In the genomic region with DNA sequence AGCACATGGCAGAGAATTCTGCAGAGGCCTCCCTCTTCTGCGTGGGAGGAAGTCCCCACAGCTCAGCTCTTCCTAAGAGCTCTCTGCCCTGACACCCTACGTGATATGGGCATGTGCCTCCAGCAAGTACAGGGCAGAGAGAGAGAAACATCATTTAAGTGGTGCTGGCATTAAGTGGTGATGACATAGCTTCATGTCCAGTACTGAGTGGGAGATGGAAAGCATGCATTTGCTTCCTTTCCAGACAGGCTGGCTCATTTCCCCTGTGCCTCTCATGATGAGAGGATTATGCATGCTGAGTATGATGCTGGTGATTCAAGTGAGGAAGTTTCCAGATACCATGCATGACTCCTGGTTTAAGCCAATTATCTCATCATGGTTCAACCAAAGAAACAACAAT, we compare ENCODE assay signal across 19 cellular contexts. TPM values are rescaled to one million over a fixed set of nuclear protein-coding genes. Genes with fewer than 3 reads are reported as not detected.
DNase-seq lines count a peak whose midpoint lies in the region; ATAC-seq and TF ChIP-seq lines count a peak whose summit lies in the region.
"Had no signal": no experiment of that assay in that cellular context is flagged by ENCODE, and none has a peak within 500 bp of the region (broad histone marks: within the 10 kb centered on the region; RNA-seq: fewer than 3 reads in every experiment).

No MANE protein-coding gene starts in this region.

- BruUV-seq in mammary epithelial cell (replicated peaks; lab: Mats Ljungman, UMichigan) (no TSS peak), MCF 10A (replicated peaks; lab: Mats Ljungman, UMichigan) (no TSS peak), Panc1 (replicated peaks; lab: Mats Ljungman, UMichigan) (no TSS peak)

- H4K20me1 ChIP-seq in mammary epithelial cell (ENCODE audit: insufficient read depth, low read length), result no peaks in the 10 kb centered on the region
- no peaks in the 10 kb centered on the region for H4K20me1 ChIP-seq in neural progenitor cell (ENCODE audit: low read depth)

- H3K9me3 ChIP-seq in mammary epithelial cell (replicated peaks; ENCODE audit: insufficient read depth, low read length) (no peaks in the 10 kb centered on the region), Panc1 (ENCODE audit: control insufficient read depth, insufficient read depth, low read depth, low read length) (no peaks in the 10 kb centered on the region), neural progenitor cell (ENCODE audit: low read depth) (no peaks in the 10 kb centered on the region)
- H3K9me3 ChIP-seq: gastrocnemius medialis, pancreas, thoracic aorta had no signal

- CTCF ChIA-PET in mammary epithelial cell (lab: Charles Lee; ENCODE audit: low non-redundant PET), result no interaction called here
- CTCF ChIA-PET in MCF 10A (lab: Yijun Ruan, JAX), result interaction anchor here (0.7 to 4.2 kb wide), 10 partner anchors 10 to 702 kb away, joined by 3 to 41 read pairs (median 3); no protein-coding TSS in a partner anchor
- CTCF ChIA-PET in Panc1 (lab: Charles Lee), result interaction anchor here (0.5 kb wide), 1 partner anchor 72 kb away, joined by 4 read pairs; no protein-coding TSS in a partner anchor

- H3K4me1 Mint-ChIP-seq in MCF 10A (ENCODE audit: insufficient read depth, unreplicated experiment) (no peaks in the 10 kb centered on the region), neural progenitor cell (peaks cover 18% of the 10 kb centered on the region)
- H3K4me1 Mint-ChIP-seq: immature natural killer cell had no signal

- POLR2A ChIA-PET in MCF 10A (lab: Yijun Ruan, JAX) (no interaction called here), Panc1 (lab: Charles Lee) (interaction anchor here (0.5 kb wide), 1 partner anchor 716 kb away, joined by 4 read pairs; no protein-coding TSS in a partner anchor)

- H3K27ac Mint-ChIP-seq in MCF 10A (ENCODE audit: low read depth, unreplicated experiment) (no peak overlapping the region), neural progenitor cell (no peak overlapping the region)
- H3K27ac Mint-ChIP-seq: immature natural killer cell had no signal

- H3K27ac ChIP-seq in mammary epithelial cell (ENCODE audit: insufficient read depth, low read depth, low read length), result no peak overlapping the region
- H3K27ac ChIP-seq in Panc1 (ENCODE audit: low read length), result peak overlapping the region; percentile 32
- no peak overlapping the region for H3K27ac ChIP-seq in neural progenitor cell
- H3K27ac ChIP-seq: gastrocnemius medialis, pancreas, thoracic aorta, VCaP had no signal

- H3K4me3 ChIP-seq in mammary epithelial cell (replicated peaks in 1 of 3; ENCODE audit: insufficient read depth in 1 of 3, low read depth in 2 of 3, low read length in 3 of 3), result no peak overlapping the region
- no peak overlapping the region for H3K4me3 ChIP-seq in Panc1 (ENCODE audit: low read depth in 2 of 2, low read length in 2 of 2)
- H3K4me3 ChIP-seq in neural progenitor cell, result no peak overlapping the region
- H3K4me3 ChIP-seq: gastrocnemius medialis, pancreas, thoracic aorta had no signal

- in situ Hi-C loops in mammary epithelial cell (cut with MboI; ENCODE audit: low sequenced_read_pairs in 2 of 2) (loop anchor here in 1 of 2 donors (10.0 kb wide), 1 partner anchor 692 kb away; no protein-coding TSS in a partner anchor), Panc1 (cut with HindIII; ENCODE audit: low pct_unique_long_range_greater_than_20kb, low sequenced_read_pairs) (no loop called here)

- H3F3A ChIP-seq in neural progenitor cell (ENCODE audit: low read depth), result peaks cover 2% of the 10 kb centered on the region

- no peaks in the 10 kb centered on the region for H3K79me2 ChIP-seq in mammary epithelial cell (ENCODE audit: insufficient read depth, low read length)
- H3K79me2 ChIP-seq in neural progenitor cell (ENCODE audit: low read depth), result no peaks in the 10 kb centered on the region

- H3K4me2 ChIP-seq in mammary epithelial cell (ENCODE audit: insufficient read depth, low read depth, low read length), result no peak overlapping the region
- no peak overlapping the region for H3K4me2 ChIP-seq in neural progenitor cell

- H3K4me3 Mint-ChIP-seq in MCF 10A (ENCODE audit: unreplicated experiment), result no peak overlapping the region
- no peak overlapping the region for H3K4me3 Mint-ChIP-seq in neural progenitor cell
- H3K4me3 Mint-ChIP-seq: H9, immature natural killer cell had no signal

- peak; percentile 46 for DNase-seq in mammary epithelial cell
- no peak for DNase-seq in MCF 10A (ENCODE audit: unreplicated experiment)
- no peak for DNase-seq in Panc1 (ENCODE audit: low read depth, low spot score)
- no peak for DNase-seq in stimulated activated naive CD8-positive, alpha-beta T cell treated with anti-CD3 and anti-CD28 coated beads, Interleukin-15, Interleukin-2, amounts not matched to agents 100 U/mL and 50 U/mL, for 24 hours
- no peak for DNase-seq in neural progenitor cell (ENCODE audit: low spot score)
- no peak for DNase-seq in SIG-M5 (lab: John Stamatoyannopoulos, UW)
- DNase-seq in NCI-H510A treated with DMSO at 0.1 percent for 48 hours (lab: John Stamatoyannopoulos, UW), result no peak
- DNase-seq: activated CD8-positive, alpha-beta memory T cell treated with anti-CD3 and anti-CD28 coated beads, Interleukin-2, amount 50 U/mL, for 4 hours; anterior cingulate cortex; DMS 273 treated with DMSO at 0.1 percent for 48 hours; gastrocnemius medialis; H9; immature natural killer cell; midbrain; NK-92 treated with Interleukin-12 subunit alpha and Interleukin-12 subunit beta, amount 100 ng/mL, for 24 hours; pancreas had no signal

- H3K36me3 Mint-ChIP-seq in MCF 10A (ENCODE audit: insufficient read depth, unreplicated experiment) (no peaks in the 10 kb centered on the region), neural progenitor cell (no peaks in the 10 kb centered on the region)
- H3K36me3 Mint-ChIP-seq: immature natural killer cell had no signal

- H3K9ac ChIP-seq in mammary epithelial cell (ENCODE audit: insufficient read depth, low read length) (no peak overlapping the region), neural progenitor cell (no peak overlapping the region)

- H3K9me3 Mint-ChIP-seq in MCF 10A (ENCODE audit: unreplicated experiment) (no peaks in the 10 kb centered on the region), neural progenitor cell (no peaks in the 10 kb centered on the region)
- H3K9me3 Mint-ChIP-seq: H9, immature natural killer cell had no signal

- dilution Hi-C loops in mammary epithelial cell (cut with HindIII; ENCODE audit: low sequenced_read_pairs), result no loop called here

- peaks cover 5% of the 10 kb centered on the region for H3K4me1 ChIP-seq in mammary epithelial cell (ENCODE audit: insufficient read depth, low read length)
- H3K4me1 ChIP-seq in Panc1 (ENCODE audit: control insufficient read depth, insufficient read depth, low read length), result peaks cover 17% of the 10 kb centered on the region
- H3K4me1 ChIP-seq in neural progenitor cell, result peaks cover 3% of the 10 kb centered on the region
- H3K4me1 ChIP-seq: pancreas had no signal

- TF ChIP-seq CTCF in mammary epithelial cell (conservative IDR thresholded peaks at IDR 0.05 in 1 of 2, IDR thresholded peaks at IDR 0.05 in 1 of 2; ENCODE audit: extremely low read depth in 1 of 2, insufficient read depth in 1 of 2, low read depth in 1 of 2, low read length in 2 of 2), result no peak
- no peak for TF ChIP-seq CTCF in MCF 10A (IDR thresholded peaks at IDR 0.05; ENCODE audit: unreplicated experiment)
- no peak for TF ChIP-seq CTCF in Panc1 (IDR thresholded peaks at IDR 0.05)
- TF ChIP-seq CTCF in neural progenitor cell (IDR thresholded peaks at IDR 0.05), result no peak

- WGBS in mammary epithelial cell (ENCODE audit: low coverage, missing lambda C conversion rate), result 27% methylated on average over 2 of the region's 2 CpGs

- no peaks in the 10 kb centered on the region for H3K27me3 ChIP-seq in mammary epithelial cell (ENCODE audit: insufficient read depth, low read length)
- H3K27me3 ChIP-seq in Panc1 (ENCODE audit: control insufficient read depth, insufficient read depth, low read length), result no peaks in the 10 kb centered on the region
- H3K27me3 ChIP-seq in neural progenitor cell, result no peaks in the 10 kb centered on the region
- H3K27me3 ChIP-seq: gastrocnemius medialis, pancreas had no signal

- H3K36me3 ChIP-seq in mammary epithelial cell (ENCODE audit: insufficient read depth, low read length) (no peaks in the 10 kb centered on the region), Panc1 (ENCODE audit: control insufficient read depth, insufficient read depth, low read length) (no peaks in the 10 kb centered on the region), neural progenitor cell (no peaks in the 10 kb centered on the region)
- H3K36me3 ChIP-seq: gastrocnemius medialis, pancreas, thoracic aorta had no signal

- ATAC-seq in Panc1, result no peak
- ATAC-seq in esophagus mucosa, result peak; percentile 31
- ATAC-seq in stimulated activated naive CD8-positive, alpha-beta T cell treated with anti-CD3 and anti-CD28 coated beads, Interleukin-15, Interleukin-2, amounts not matched to agents 100 U/mL and 50 U/mL, for 24 hours, result peak; percentile 44
- ATAC-seq: gastrocnemius medialis, pancreas had no signal

- H3K27me3 Mint-ChIP-seq in MCF 10A (ENCODE audit: insufficient read depth, unreplicated experiment), result no peaks in the 10 kb centered on the region
- H3K27me3 Mint-ChIP-seq in neural progenitor cell (ENCODE audit: insufficient read depth, low read depth), result peaks cover 6% of the 10 kb centered on the region

- intact Hi-C loops in mammary epithelial cell (cut with micrococcal nuclease), result no loop called here
- intact Hi-C loops in MCF 10A (cut with micrococcal nuclease), result no loop called here
- intact Hi-C loops in Panc1 (cut with micrococcal nuclease; ENCODE audit: unreplicated experiment), result no loop called here

- H2AFZ ChIP-seq in mammary epithelial cell (ENCODE audit: low read depth, low read length) (no peak overlapping the region), neural progenitor cell (replicated peaks) (no peak overlapping the region)

RNA-seq across cellular contexts. Expression of a gene that starts 26.9 kb away (rescaled TPM):
- total RNA-seq in mammary epithelial cell (not detected), MCF 10A (2022) (not detected in 2 replicates), Panc1 (2021; ENCODE audit: unreplicated experiment) (0.67 TPM), esophagus mucosa (not detected), neural progenitor cell (ENCODE audit: low replicate concordance) (not detected in 2 replicates)
- polyA plus RNA-seq in mammary epithelial cell, result not detected
- polyA minus RNA-seq in mammary epithelial cell, result not detected
- 0.46 TPM for polyA plus RNA-seq in Panc1 (2012; ENCODE audit: insufficient read length)
- total RNA-seq: gastrocnemius medialis, H9, pancreas, thoracic aorta had no signal
- polyA plus RNA-seq: pancreas had no signal
